ENCODE assay signal across 1 cellular context in the genomic region with DNA sequence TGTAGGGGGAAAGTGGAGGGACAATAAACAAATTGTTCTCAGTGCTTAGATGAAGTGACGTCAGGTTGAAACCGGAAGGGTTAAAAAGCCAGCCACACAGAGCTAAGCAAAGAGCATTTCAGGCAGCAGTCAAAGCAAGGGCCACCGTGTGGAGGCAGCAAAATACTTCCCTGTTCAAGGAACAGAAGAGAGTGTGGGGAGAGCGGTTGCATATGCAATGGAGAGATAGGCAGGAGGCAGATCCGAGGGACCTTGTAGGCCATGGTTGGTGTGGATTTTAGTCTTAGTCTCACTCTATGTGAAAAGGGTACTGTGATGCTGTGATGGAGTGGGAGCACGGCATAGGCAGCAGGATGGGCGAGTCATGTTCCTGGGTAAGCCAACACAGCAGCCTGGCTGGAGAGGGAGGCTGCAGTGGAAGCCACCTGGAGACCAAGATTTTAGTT.
TF ChIP-seq lines count a peak whose summit lies in the region.

No MANE protein-coding gene starts in this region.

TF ChIP-seq in IMR-90, 13 proteins besides CTCF, POLR2A, EP300 and RAD21 (continued from another document):
- TF ChIP-seq, protein P1, sequence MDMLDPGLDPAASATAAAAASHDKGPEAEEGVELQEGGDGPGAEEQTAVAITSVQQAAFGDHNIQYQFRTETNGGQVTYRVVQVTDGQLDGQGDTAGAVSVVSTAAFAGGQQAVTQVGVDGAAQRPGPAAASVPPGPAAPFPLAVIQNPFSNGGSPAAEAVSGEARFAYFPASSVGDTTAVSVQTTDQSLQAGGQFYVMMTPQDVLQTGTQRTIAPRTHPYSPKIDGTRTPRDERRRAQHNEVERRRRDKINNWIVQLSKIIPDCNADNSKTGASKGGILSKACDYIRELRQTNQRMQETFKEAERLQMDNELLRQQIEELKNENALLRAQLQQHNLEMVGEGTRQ (IDR thresholded peaks at IDR 0.05; ENCODE audit: low read depth, low read length), result no peak
- no peak for TF ChIP-seq NFE2L2 (IDR thresholded peaks at IDR 0.05; ENCODE audit: low read depth, low read length)
- TF ChIP-seq FOS (IDR thresholded peaks at IDR 0.05; ENCODE audit: low read depth, low read length), result no peak
- no peak for TF ChIP-seq CHD1 (IDR thresholded peaks at IDR 0.05; ENCODE audit: low read depth, low read length)
- TF ChIP-seq RCOR1 (IDR thresholded peaks at IDR 0.05; ENCODE audit: insufficient replicate concordance, low read length), result no peak
- TF ChIP-seq RFX5 (IDR thresholded peaks at IDR 0.05; ENCODE audit: low read depth, low read length), result no peak
- TF ChIP-seq, protein P2, sequence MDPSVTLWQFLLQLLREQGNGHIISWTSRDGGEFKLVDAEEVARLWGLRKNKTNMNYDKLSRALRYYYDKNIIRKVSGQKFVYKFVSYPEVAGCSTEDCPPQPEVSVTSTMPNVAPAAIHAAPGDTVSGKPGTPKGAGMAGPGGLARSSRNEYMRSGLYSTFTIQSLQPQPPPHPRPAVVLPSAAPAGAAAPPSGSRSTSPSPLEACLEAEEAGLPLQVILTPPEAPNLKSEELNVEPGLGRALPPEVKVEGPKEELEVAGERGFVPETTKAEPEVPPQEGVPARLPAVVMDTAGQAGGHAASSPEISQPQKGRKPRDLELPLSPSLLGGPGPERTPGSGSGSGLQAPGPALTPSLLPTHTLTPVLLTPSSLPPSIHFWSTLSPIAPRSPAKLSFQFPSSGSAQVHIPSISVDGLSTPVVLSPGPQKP (IDR thresholded peaks at IDR 0.05; ENCODE audit: borderline replicate concordance, low read depth, low read length), result no peak
- TF ChIP-seq MAFK (IDR thresholded peaks at IDR 0.05; ENCODE audit: low read depth, low read length), result no peak
- no peak for TF ChIP-seq MXI1 (IDR thresholded peaks at IDR 0.05; ENCODE audit: borderline replicate concordance, low read depth, low read length)
- no peak for TF ChIP-seq MAZ (IDR thresholded peaks at IDR 0.05; ENCODE audit: borderline replicate concordance, low read depth, low read length)
- no peak for TF ChIP-seq BHLHE40 (IDR thresholded peaks at IDR 0.05; ENCODE audit: low read depth, low read length)
